Comparison of ENCODE assay signal across 17 cellular contexts in genomic region chr1:232884262-232884661, GRCh38.
"Had no signal": no experiment of that assay in that cellular context is flagged by ENCODE, and none has a peak within 500 bp of the region (broad histone marks: within the 10 kb centered on the region; RNA-seq: fewer than 3 reads in every experiment).

No MANE protein-coding gene starts in this region.

- H3K4me3 ChIP-seq: suprapubic skin had no signal

- ATAC-seq: left ventricle myocardium superior, right cardiac atrium had no signal

- H3K27ac ChIP-seq: suprapubic skin had no signal

- H3K4me1 Mint-ChIP-seq: activated CD4-positive, alpha-beta T cell treated with anti-CD3 and anti-CD28 coated beads, Interleukin-2, amount 10 ng/mL, durations not matched to agents 7 days and 5 days; activated naive CD8-positive, alpha-beta T cell treated with anti-CD3 and anti-CD28 coated beads for 36 hours had no signal

- H3K4me3 Mint-ChIP-seq: activated CD4-positive, alpha-beta T cell treated with anti-CD3 and anti-CD28 coated beads, Interleukin-2, amount 10 ng/mL, durations not matched to agents 7 days and 5 days; activated naive CD8-positive, alpha-beta T cell treated with anti-CD3 and anti-CD28 coated beads for 36 hours; activated T-helper 1 cell treated with anti-CD3 and anti-CD28 coated beads, Interleukin-12 subunit alpha, Interleukin-12 subunit beta, Interleukin-2, Interleukin-4 antibody, amounts not matched to agents 30 ng/mL and 10 ng/mL and 1 ng/mL, durations not matched to agents 14 hours and 24 hours and 36 hours; nephron; stimulated activated naive CD8-positive, alpha-beta T cell treated with anti-CD3 and anti-CD28 coated beads, Interleukin-15, Interleukin-2, amounts not matched to agents 100 ng/mL and 50 ng/mL, for 24 hours; T-helper 2 cell treated with Interferon-gamma antibody and Interleukin-4, amounts not matched to agents 5 μg/mL and 100 μg/mL, for 36 hours had no signal

- H3K9me3 ChIP-seq: suprapubic skin had no signal

- H3K4me1 ChIP-seq: suprapubic skin had no signal

- H3K27ac Mint-ChIP-seq: activated CD4-positive, alpha-beta T cell treated with anti-CD3 and anti-CD28 coated beads, Interleukin-2, amount 10 ng/mL, durations not matched to agents 7 days and 5 days; activated naive CD8-positive, alpha-beta T cell treated with anti-CD3 and anti-CD28 coated beads for 36 hours; activated T-helper 1 cell treated with anti-CD3 and anti-CD28 coated beads, Interleukin-12 subunit alpha, Interleukin-12 subunit beta, Interleukin-2, Interleukin-4 antibody, amounts not matched to agents 30 ng/mL and 10 ng/mL and 1 ng/mL, durations not matched to agents 14 hours and 24 hours and 36 hours; nephron; progenitor cell of endocrine pancreas; stimulated activated naive CD8-positive, alpha-beta T cell treated with anti-CD3 and anti-CD28 coated beads, Interleukin-15, Interleukin-2, amounts not matched to agents 100 ng/mL and 50 ng/mL, for 24 hours; T-helper 2 cell treated with Interferon-gamma antibody and Interleukin-4, amounts not matched to agents 5 μg/mL and 100 μg/mL, for 36 hours had no signal

- FAIRE-seq: kidney had no signal

- H3K36me3 Mint-ChIP-seq: activated naive CD8-positive, alpha-beta T cell treated with anti-CD3 and anti-CD28 coated beads for 36 hours had no signal

- DNase-seq: activated CD4-positive, alpha-beta T cell treated with anti-CD3 and anti-CD28 coated beads, Interleukin-2, amount 10 ng/mL, durations not matched to agents 7 days and 5 days; activated CD4-positive, CD25-positive, alpha-beta regulatory T cell; activated CD8-positive, alpha-beta memory T cell treated with anti-CD3 and anti-CD28 coated beads for 24 hours; activated naive CD8-positive, alpha-beta T cell treated with anti-CD3 and anti-CD28 coated beads for 36 hours; anterior cingulate cortex; kidney; left ventricle myocardium superior; mesendoderm; nucleus accumbens; right cardiac atrium; trophoblast cell had no signal

- H3K9me3 Mint-ChIP-seq: activated naive CD8-positive, alpha-beta T cell treated with anti-CD3 and anti-CD28 coated beads for 36 hours; activated T-helper 1 cell treated with anti-CD3 and anti-CD28 coated beads, Interleukin-12 subunit alpha, Interleukin-12 subunit beta, Interleukin-2, Interleukin-4 antibody, amounts not matched to agents 30 ng/mL and 10 ng/mL and 1 ng/mL, durations not matched to agents 14 hours and 24 hours and 36 hours; nephron; stimulated activated naive CD8-positive, alpha-beta T cell treated with anti-CD3 and anti-CD28 coated beads, Interleukin-15, Interleukin-2, amounts not matched to agents 100 ng/mL and 50 ng/mL, for 24 hours; T-helper 2 cell treated with Interferon-gamma antibody and Interleukin-4, amounts not matched to agents 5 μg/mL and 100 μg/mL, for 36 hours had no signal

- H3K36me3 ChIP-seq: suprapubic skin had no signal

- H3K27me3 Mint-ChIP-seq: activated CD4-positive, alpha-beta T cell treated with anti-CD3 and anti-CD28 coated beads, Interleukin-2, amount 10 ng/mL, durations not matched to agents 7 days and 5 days; stimulated activated naive CD8-positive, alpha-beta T cell treated with anti-CD3 and anti-CD28 coated beads, Interleukin-15, Interleukin-2, amounts not matched to agents 100 ng/mL and 50 ng/mL, for 24 hours had no signal
